Comparison of ENCODE assay signal across 27 cellular contexts in genomic region chr15:49868348-49868747, GRCh38.
"Had no signal": no experiment of that assay in that cellular context is flagged by ENCODE, and none has a peak within 500 bp of the region (broad histone marks: within the 10 kb centered on the region; RNA-seq: fewer than 3 reads in every experiment).

No MANE protein-coding gene starts in this region.

- ATAC-seq: lower lobe of right lung; natural killer cell treated with Interleukin-12 subunit alpha and Interleukin-12 subunit beta and Interleukin-15 and Interleukin-18, amount 100 ng/mL, for 72 hours; pancreas; right cardiac atrium; sciatic nerve; upper lobe of right lung had no signal

- H3K36me3 Mint-ChIP-seq: naive B cell had no signal

- DNase-seq: islet precursor cell; lower lobe of right lung; mammary epithelial cell; mesendoderm; naive B cell; pancreas; posterior cingulate gyrus; retina; right cardiac atrium; stimulated activated CD4-positive, alpha-beta T cell treated with anti-CD3 and anti-CD28 coated beads, Interleukin-12 subunit alpha, Interleukin-12 subunit beta, amount 100 ng/mL, for 4 hours; stimulated activated CD4-positive, alpha-beta T cell treated with anti-CD3 and anti-CD28 coated beads, Interleukin-15, amount 100 ng/mL, for 24 hours; stimulated activated CD4-positive, alpha-beta T cell treated with anti-CD3 and anti-CD28 coated beads, Interleukin-2, amount 100 ng/mL, for 24 hours; stimulated activated CD4-positive, alpha-beta T cell treated with anti-CD3 and anti-CD28 coated beads, Interleukin-4, amount 100 ng/mL, for 1 hour; stimulated activated naive CD4-positive, alpha-beta T cell; tibial artery; trophoblast cell; upper lobe of right lung had no signal

- H3K79me2 ChIP-seq: hepatocyte had no signal

- H3K27ac Mint-ChIP-seq: mesothelial cell of epicardium; natural killer cell treated with Interleukin-12 subunit alpha and Interleukin-12 subunit beta and Interleukin-15 and Interleukin-18, amount 100 ng/mL, for 72 hours; stimulated activated naive CD8-positive, alpha-beta T cell treated with anti-CD3 and anti-CD28 coated beads, Interleukin-15, Interleukin-2, amounts not matched to agents 100 ng/mL and 50 ng/mL, for 24 hours had no signal

- H3K4me3 Mint-ChIP-seq: mesothelial cell of epicardium; naive B cell; natural killer cell treated with Interleukin-12 subunit alpha and Interleukin-12 subunit beta and Interleukin-15 and Interleukin-18, amount 100 ng/mL, for 72 hours; stimulated activated naive CD8-positive, alpha-beta T cell treated with anti-CD3 and anti-CD28 coated beads, Interleukin-15, Interleukin-2, amounts not matched to agents 100 ng/mL and 50 ng/mL, for 24 hours had no signal

- H3K4me1 ChIP-seq: lower lobe of right lung, pancreas, prostate gland, upper lobe of right lung had no signal

- H3K36me3 ChIP-seq: lower lobe of right lung, pancreas, prostate gland, suprapubic skin, thoracic aorta, tibial artery, upper lobe of right lung had no signal

- H3K4me1 Mint-ChIP-seq: naive B cell had no signal

- FAIRE-seq: pancreas, urothelium cell line had no signal

- H3K9me3 Mint-ChIP-seq: natural killer cell treated with Interleukin-12 subunit alpha and Interleukin-12 subunit beta and Interleukin-15 and Interleukin-18, amount 100 ng/mL, for 72 hours; stimulated activated naive CD8-positive, alpha-beta T cell treated with anti-CD3 and anti-CD28 coated beads, Interleukin-15, Interleukin-2, amounts not matched to agents 100 ng/mL and 50 ng/mL, for 24 hours had no signal

- H3K4me3 ChIP-seq: hepatocyte, lower lobe of right lung, pancreas, prostate gland, skin epidermis, suprapubic skin, thoracic aorta, tibial artery, upper lobe of right lung had no signal

- H3K27me3 Mint-ChIP-seq: natural killer cell treated with Interleukin-12 subunit alpha and Interleukin-12 subunit beta and Interleukin-15 and Interleukin-18, amount 100 ng/mL, for 72 hours; stimulated activated naive CD8-positive, alpha-beta T cell treated with anti-CD3 and anti-CD28 coated beads, Interleukin-15, Interleukin-2, amounts not matched to agents 100 ng/mL and 50 ng/mL, for 24 hours had no signal

- H3K9me3 ChIP-seq: lower lobe of right lung, pancreas, prostate gland, suprapubic skin, thoracic aorta, upper lobe of right lung had no signal

- H3K27me3 ChIP-seq: hepatocyte, pancreas, suprapubic skin, tibial artery, upper lobe of right lung had no signal

- H2AFZ ChIP-seq: hepatocyte had no signal

- H3K27ac ChIP-seq: hepatocyte, lower lobe of right lung, pancreas, prostate gland, skin epidermis, suprapubic skin, thoracic aorta, tibial artery, upper lobe of right lung had no signal

- H3K4me2 ChIP-seq: hepatocyte had no signal
